In the genomic region with DNA sequence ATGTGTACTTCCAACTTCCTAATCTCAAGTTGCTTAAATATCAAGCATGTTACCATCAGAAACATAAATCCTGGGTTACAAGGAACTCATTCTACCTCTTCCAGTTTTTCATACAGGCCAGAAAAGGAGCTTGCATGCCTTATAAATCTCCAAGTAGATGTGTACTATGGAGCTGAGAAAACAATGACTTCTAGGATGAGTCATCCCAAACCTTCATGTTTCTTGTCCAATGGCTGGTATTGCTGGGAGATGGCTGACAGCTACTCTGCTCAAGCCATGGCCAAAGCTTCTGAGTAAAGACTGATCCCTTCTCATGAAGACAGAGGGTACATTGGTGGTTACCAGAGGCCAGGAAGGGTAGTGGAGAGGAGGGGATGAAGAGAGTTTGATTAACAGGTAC, we compare ENCODE assay signal across 1 cellular context.
TF ChIP-seq lines count a peak whose summit lies in the region.

No MANE protein-coding gene starts in this region.

TF ChIP-seq in K562, 482 proteins besides CTCF, POLR2A, EP300 and RAD21 (continued from another document):
- TF ChIP-seq, protein P1, sequence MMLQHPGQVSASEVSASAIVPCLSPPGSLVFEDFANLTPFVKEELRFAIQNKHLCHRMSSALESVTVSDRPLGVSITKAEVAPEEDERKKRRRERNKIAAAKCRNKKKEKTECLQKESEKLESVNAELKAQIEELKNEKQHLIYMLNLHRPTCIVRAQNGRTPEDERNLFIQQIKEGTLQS (IDR thresholded peaks at IDR 0.05), result peak; percentile 89
- TF ChIP-seq, protein P1 (CRISPR knock-in tag; conservative IDR thresholded peaks at IDR 0.05), result no peak
- no peak for TF ChIP-seq HLTF (IDR thresholded peaks at IDR 0.05)
- TF ChIP-seq, protein P2, sequence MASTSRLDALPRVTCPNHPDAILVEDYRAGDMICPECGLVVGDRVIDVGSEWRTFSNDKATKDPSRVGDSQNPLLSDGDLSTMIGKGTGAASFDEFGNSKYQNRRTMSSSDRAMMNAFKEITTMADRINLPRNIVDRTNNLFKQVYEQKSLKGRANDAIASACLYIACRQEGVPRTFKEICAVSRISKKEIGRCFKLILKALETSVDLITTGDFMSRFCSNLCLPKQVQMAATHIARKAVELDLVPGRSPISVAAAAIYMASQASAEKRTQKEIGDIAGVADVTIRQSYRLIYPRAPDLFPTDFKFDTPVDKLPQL (IDR thresholded peaks at IDR 0.05; ENCODE audit: extremely low read depth, insufficient read length), result no peak
- TF ChIP-seq ZNF695 (CRISPR knock-in tag; IDR thresholded peaks at IDR 0.05), result no peak
- no peak for TF ChIP-seq NCOA1 (IDR thresholded peaks at IDR 0.05; ENCODE audit: low read depth)
- TF ChIP-seq ZNF143 (CRISPR knock-in tag; IDR thresholded peaks at IDR 0.05), result no peak
- TF ChIP-seq EZH2 (IDR thresholded peaks at IDR 0.05; ENCODE audit: borderline replicate concordance, low read depth, low read length), result no peak
- TF ChIP-seq HNRNPH1 (optimal IDR thresholded peaks at IDR 0.05; ENCODE audit: low read depth, low read length), result no peak
- TF ChIP-seq, protein P3, sequence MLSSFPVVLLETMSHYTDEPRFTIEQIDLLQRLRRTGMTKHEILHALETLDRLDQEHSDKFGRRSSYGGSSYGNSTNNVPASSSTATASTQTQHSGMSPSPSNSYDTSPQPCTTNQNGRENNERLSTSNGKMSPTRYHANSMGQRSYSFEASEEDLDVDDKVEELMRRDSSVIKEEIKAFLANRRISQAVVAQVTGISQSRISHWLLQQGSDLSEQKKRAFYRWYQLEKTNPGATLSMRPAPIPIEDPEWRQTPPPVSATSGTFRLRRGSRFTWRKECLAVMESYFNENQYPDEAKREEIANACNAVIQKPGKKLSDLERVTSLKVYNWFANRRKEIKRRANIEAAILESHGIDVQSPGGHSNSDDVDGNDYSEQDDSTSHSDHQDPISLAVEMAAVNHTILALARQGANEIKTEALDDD (IDR thresholded peaks at IDR 0.05), result no peak
- TF ChIP-seq SRSF1 (IDR thresholded peaks at IDR 0.05; ENCODE audit: low read depth, low read length), result no peak
- no peak for TF ChIP-seq RBM22 (IDR thresholded peaks at IDR 0.05; ENCODE audit: low read depth, low read length, poor library complexity, severe bottlenecking)
- TF ChIP-seq FOSL1 (tag; conservative IDR thresholded peaks at IDR 0.05), result peak; percentile 82
- no peak for TF ChIP-seq ZNF3 (CRISPR knock-in tag; IDR thresholded peaks at IDR 0.05)
- no peak for TF ChIP-seq ZFP1 (CRISPR knock-in tag; IDR thresholded peaks at IDR 0.05)
- TF ChIP-seq SPI1 (IDR thresholded peaks at IDR 0.05; ENCODE audit: borderline replicate concordance, low read depth, low read length), result no peak
- no peak for TF ChIP-seq EP400 (IDR thresholded peaks at IDR 0.05)
- TF ChIP-seq, protein P4, sequence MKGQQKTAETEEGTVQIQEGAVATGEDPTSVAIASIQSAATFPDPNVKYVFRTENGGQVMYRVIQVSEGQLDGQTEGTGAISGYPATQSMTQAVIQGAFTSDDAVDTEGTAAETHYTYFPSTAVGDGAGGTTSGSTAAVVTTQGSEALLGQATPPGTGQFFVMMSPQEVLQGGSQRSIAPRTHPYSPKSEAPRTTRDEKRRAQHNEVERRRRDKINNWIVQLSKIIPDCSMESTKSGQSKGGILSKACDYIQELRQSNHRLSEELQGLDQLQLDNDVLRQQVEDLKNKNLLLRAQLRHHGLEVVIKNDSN (CRISPR knock-in tag; IDR thresholded peaks at IDR 0.05), result no peak
- TF ChIP-seq BRD9 (IDR thresholded peaks at IDR 0.05; ENCODE audit: low read depth, partially characterized antibody), result no peak
- TF ChIP-seq, protein P5, sequence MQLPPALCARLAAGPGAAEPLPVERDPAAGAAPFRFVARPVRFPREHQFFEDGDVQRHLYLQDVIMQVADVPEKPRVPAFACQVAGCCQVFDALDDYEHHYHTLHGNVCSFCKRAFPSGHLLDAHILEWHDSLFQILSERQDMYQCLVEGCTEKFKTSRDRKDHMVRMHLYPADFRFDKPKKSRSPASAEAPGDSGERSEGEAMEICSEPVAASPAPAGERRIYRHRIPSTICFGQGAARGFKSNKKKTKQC (CRISPR knock-in tag; IDR thresholded peaks at IDR 0.05), result no peak
- TF ChIP-seq, protein P6, sequence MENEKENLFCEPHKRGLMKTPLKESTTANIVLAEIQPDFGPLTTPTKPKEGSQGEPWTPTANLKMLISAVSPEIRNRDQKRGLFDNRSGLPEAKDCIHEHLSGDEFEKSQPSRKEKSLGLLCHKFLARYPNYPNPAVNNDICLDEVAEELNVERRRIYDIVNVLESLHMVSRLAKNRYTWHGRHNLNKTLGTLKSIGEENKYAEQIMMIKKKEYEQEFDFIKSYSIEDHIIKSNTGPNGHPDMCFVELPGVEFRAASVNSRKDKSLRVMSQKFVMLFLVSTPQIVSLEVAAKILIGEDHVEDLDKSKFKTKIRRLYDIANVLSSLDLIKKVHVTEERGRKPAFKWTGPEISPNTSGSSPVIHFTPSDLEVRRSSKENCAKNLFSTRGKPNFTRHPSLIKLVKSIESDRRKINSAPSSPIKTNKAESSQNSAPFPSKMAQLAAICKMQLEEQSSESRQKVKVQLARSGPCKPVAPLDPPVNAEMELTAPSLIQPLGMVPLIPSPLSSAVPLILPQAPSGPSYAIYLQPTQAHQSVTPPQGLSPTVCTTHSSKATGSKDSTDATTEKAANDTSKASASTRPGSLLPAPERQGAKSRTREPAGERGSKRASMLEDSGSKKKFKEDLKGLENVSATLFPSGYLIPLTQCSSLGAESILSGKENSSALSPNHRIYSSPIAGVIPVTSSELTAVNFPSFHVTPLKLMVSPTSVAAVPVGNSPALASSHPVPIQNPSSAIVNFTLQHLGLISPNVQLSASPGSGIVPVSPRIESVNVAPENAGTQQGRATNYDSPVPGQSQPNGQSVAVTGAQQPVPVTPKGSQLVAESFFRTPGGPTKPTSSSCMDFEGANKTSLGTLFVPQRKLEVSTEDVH (IDR thresholded peaks at IDR 0.05; ENCODE audit: low read depth, partially characterized antibody), result no peak
- no peak for TF ChIP-seq TSC22D4 (tag; IDR thresholded peaks at IDR 0.05)
- no peak for TF ChIP-seq ZNF507 (tag; conservative IDR thresholded peaks at IDR 0.05)
- TF ChIP-seq LEF1 (IDR thresholded peaks at IDR 0.05), result no peak
- peak; percentile 24 for TF ChIP-seq MEIS2 (IDR thresholded peaks at IDR 0.05; ENCODE audit: partially characterized antibody)
- no peak for TF ChIP-seq ETV1 (tag; conservative IDR thresholded peaks at IDR 0.05; ENCODE audit: low read depth)
- no peak for TF ChIP-seq POU5F1 (IDR thresholded peaks at IDR 0.05; ENCODE audit: borderline replicate concordance, low read depth, low read length, partially characterized antibody)
- no peak for TF ChIP-seq NFRKB (IDR thresholded peaks at IDR 0.05; ENCODE audit: low read depth)
- TF ChIP-seq FOS (IDR thresholded peaks at IDR 0.05; ENCODE audit: extremely low read depth, insufficient read length), result peak; percentile 1
- no peak for TF ChIP-seq ZEB2 (IDR thresholded peaks at IDR 0.05)
- TF ChIP-seq, protein P7, sequence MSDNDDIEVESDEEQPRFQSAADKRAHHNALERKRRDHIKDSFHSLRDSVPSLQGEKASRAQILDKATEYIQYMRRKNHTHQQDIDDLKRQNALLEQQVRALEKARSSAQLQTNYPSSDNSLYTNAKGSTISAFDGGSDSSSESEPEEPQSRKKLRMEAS (CRISPR knock-in tag; IDR thresholded peaks at IDR 0.05), result no peak
- TF ChIP-seq MIER1 (IDR thresholded peaks at IDR 0.05; ENCODE audit: low read depth), result no peak
- TF ChIP-seq, protein P8, sequence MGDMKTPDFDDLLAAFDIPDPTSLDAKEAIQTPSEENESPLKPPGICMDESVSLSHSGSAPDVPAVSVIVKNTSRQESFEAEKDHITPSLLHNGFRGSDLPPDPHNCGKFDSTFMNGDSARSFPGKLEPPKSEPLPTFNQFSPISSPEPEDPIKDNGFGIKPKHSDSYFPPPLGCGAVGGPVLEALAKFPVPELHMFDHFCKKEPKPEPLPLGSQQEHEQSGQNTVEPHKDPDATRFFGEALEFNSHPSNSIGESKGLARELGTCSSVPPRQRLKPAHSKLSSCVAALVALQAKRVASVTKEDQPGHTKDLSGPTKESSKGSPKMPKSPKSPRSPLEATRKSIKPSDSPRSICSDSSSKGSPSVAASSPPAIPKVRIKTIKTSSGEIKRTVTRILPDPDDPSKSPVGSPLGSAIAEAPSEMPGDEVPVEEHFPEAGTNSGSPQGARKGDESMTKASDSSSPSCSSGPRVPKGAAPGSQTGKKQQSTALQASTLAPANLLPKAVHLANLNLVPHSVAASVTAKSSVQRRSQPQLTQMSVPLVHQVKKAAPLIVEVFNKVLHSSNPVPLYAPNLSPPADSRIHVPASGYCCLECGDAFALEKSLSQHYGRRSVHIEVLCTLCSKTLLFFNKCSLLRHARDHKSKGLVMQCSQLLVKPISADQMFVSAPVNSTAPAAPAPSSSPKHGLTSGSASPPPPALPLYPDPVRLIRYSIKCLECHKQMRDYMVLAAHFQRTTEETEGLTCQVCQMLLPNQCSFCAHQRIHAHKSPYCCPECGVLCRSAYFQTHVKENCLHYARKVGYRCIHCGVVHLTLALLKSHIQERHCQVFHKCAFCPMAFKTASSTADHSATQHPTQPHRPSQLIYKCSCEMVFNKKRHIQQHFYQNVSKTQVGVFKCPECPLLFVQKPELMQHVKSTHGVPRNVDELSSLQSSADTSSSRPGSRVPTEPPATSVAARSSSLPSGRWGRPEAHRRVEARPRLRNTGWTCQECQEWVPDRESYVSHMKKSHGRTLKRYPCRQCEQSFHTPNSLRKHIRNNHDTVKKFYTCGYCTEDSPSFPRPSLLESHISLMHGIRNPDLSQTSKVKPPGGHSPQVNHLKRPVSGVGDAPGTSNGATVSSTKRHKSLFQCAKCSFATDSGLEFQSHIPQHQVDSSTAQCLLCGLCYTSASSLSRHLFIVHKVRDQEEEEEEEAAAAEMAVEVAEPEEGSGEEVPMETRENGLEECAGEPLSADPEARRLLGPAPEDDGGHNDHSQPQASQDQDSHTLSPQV (IDR thresholded peaks at IDR 0.05), result peak; percentile 61; the same call in 1 of the 2 replicates
- TF ChIP-seq, protein P9, sequence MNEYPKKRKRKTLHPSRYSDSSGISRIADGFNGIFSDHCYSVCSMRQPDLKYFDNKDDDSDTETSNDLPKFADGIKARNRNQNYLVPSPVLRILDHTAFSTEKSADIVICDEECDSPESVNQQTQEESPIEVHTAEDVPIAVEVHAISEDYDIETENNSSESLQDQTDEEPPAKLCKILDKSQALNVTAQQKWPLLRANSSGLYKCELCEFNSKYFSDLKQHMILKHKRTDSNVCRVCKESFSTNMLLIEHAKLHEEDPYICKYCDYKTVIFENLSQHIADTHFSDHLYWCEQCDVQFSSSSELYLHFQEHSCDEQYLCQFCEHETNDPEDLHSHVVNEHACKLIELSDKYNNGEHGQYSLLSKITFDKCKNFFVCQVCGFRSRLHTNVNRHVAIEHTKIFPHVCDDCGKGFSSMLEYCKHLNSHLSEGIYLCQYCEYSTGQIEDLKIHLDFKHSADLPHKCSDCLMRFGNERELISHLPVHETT (CRISPR knock-in tag; conservative IDR thresholded peaks at IDR 0.05 in 1 of 2, IDR thresholded peaks at IDR 0.05 in 1 of 2), result 0 out of 4 replicates have a peak, but pooled peaks of 1 of the 2 experiments have one; percentile 32
- TF ChIP-seq JUND (IDR thresholded peaks at IDR 0.05; ENCODE audit: borderline replicate concordance, low read depth, low read length), result peak; percentile 85
- TF ChIP-seq JUND (tag; IDR thresholded peaks at IDR 0.05; ENCODE audit: borderline replicate concordance, low read depth, low read length), result peak; percentile 82; the same call in 1 of the 3 replicates
